ENCODE assay signal across 8 cellular contexts in the genomic region with DNA sequence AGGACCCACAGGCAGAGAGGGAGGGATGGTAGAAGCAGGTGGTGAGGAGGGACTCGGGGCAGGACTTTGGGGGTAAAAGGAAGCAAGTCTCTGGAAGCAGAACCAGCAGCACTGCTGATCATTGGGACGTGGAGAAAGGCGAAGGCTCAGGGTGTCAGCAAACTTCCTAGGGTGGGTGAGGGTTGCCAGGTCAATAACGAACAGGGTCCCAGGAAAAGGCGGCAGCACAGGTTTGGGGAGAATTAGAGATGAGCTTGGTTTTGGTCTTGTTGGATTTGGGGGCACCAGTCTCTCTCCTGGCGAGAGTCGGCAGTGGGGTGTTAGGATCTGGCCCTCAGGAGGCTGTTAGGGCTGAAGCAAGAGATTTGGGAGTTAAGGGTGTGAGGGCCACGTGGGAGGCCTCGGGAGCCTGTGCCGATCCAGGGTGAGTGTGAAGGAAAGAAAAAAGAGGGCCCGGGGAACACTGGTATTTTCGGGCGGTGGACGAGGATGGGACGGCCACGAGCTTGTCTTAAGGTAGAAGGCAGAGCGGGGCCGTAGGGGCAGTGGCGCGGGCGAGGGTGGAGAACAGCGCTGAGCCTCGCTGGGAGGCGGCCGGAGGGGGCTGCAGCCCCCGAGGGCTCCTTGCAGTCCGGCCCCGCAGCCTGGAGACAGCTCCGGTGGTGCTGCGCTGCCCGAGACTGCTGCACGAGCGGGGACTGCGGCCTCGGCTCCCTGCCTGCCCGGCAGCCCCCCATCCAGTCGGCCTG. TPM values are rescaled to one million over a fixed set of nuclear protein-coding genes. Genes with fewer than 3 reads are reported as not detected.
DNase-seq lines count a peak whose midpoint lies in the region; ATAC-seq and TF ChIP-seq lines count a peak whose summit lies in the region.

No MANE protein-coding gene starts in this region.

- peaks cover 31% of the 10 kb centered on the region for H3K4me1 Mint-ChIP-seq in MCF 10A (ENCODE audit: insufficient read depth, unreplicated experiment)
- peaks cover 13% of the 10 kb centered on the region for H3K4me1 Mint-ChIP-seq in mesothelial cell of epicardium

- ATAC-seq in Right ventricle myocardium superior (ENCODE audit: poor library complexity), result no peak
- ATAC-seq in GM19395 (IDR thresholded peaks at IDR 0.05; ENCODE audit: unreplicated experiment), result no peak

- no peak for DNase-seq in left ventricle myocardium inferior
- no peak for DNase-seq in Right ventricle myocardium superior
- no peak for DNase-seq in MCF 10A (ENCODE audit: unreplicated experiment)
- DNase-seq in mesothelial cell of epicardium (ENCODE audit: low spot score in 2 of 2, unreplicated experiment in 2 of 2), result peak in 1 of 2 experiments; percentile 55
- no peak for DNase-seq in uterus
- no peak for DNase-seq in dermis blood vessel endothelial cell
- DNase-seq in SIG-M5 (lab: John Stamatoyannopoulos, UW), result no peak

- no peak overlapping the region for H3K27ac Mint-ChIP-seq in MCF 10A (ENCODE audit: low read depth, unreplicated experiment)
- no peak overlapping the region for H3K27ac Mint-ChIP-seq in mesothelial cell of epicardium

- H3K9me3 Mint-ChIP-seq in MCF 10A (ENCODE audit: unreplicated experiment), result no peaks in the 10 kb centered on the region
- no peaks in the 10 kb centered on the region for H3K9me3 Mint-ChIP-seq in mesothelial cell of epicardium

- H3K27ac ChIP-seq in left ventricle myocardium inferior (replicated peaks), result peak overlapping the region; percentile 48
- no peak overlapping the region for H3K27ac ChIP-seq in uterus

- H3K4me1 ChIP-seq in left ventricle myocardium inferior, result peaks cover 24% of the 10 kb centered on the region
- peaks cover 0 to 8% of the 10 kb centered on the region in 2 donors for H3K4me1 ChIP-seq in uterus

- H3K27me3 Mint-ChIP-seq in MCF 10A (ENCODE audit: insufficient read depth, unreplicated experiment) (no peaks in the 10 kb centered on the region), mesothelial cell of epicardium (ENCODE audit: low read depth) (peaks cover 40% of the 10 kb centered on the region)

- H3K9me3 ChIP-seq in left ventricle myocardium inferior (replicated peaks), result no peaks in the 10 kb centered on the region
- no peaks in the 10 kb centered on the region for H3K9me3 ChIP-seq in uterus

- peak overlapping the region; percentile 75 for H3K4me3 ChIP-seq in left ventricle myocardium inferior
- peak overlapping the region; percentile 38 to 40 for H3K4me3 ChIP-seq in uterus

- H3K36me3 ChIP-seq in left ventricle myocardium inferior (no peaks in the 10 kb centered on the region), uterus (no peaks in the 10 kb centered on the region)

- intact Hi-C loops in left ventricle myocardium inferior (cut with micrococcal nuclease) (no loop called here), Right ventricle myocardium superior (cut with DNase I) (loop anchor here (10.0 kb wide), 1 partner anchor 51 kb away; the partner anchor contains the start of genes TTC19 and ZSWIM7), MCF 10A (cut with micrococcal nuclease) (no loop called here), uterus (cut with DNase I; ENCODE audit: low total_unique reads) (no loop called here)

- peak overlapping the region; percentile 67 for H3K4me3 Mint-ChIP-seq in MCF 10A (ENCODE audit: unreplicated experiment)
- peak overlapping the region; percentile 72 for H3K4me3 Mint-ChIP-seq in mesothelial cell of epicardium

- TF ChIP-seq POLR2A in uterus (IDR thresholded peaks at IDR 0.05), result no peak

- TF ChIP-seq CTCF in left ventricle myocardium inferior (IDR thresholded peaks at IDR 0.05; ENCODE audit: borderline replicate concordance) (no peak), MCF 10A (IDR thresholded peaks at IDR 0.05; ENCODE audit: unreplicated experiment) (no peak), mesothelial cell of epicardium (IDR thresholded peaks at IDR 0.05; ENCODE audit: unreplicated experiment) (no peak), uterus (IDR thresholded peaks at IDR 0.05) (no peak)

- H3K36me3 Mint-ChIP-seq in MCF 10A (ENCODE audit: insufficient read depth, unreplicated experiment) (peaks cover 5% of the 10 kb centered on the region), mesothelial cell of epicardium (no peaks in the 10 kb centered on the region)

- H3K27me3 ChIP-seq in left ventricle myocardium inferior (ENCODE audit: low read depth) (peaks cover 39% of the 10 kb centered on the region), uterus (no peaks in the 10 kb centered on the region)

- CTCF ChIA-PET in MCF 10A (lab: Yijun Ruan, JAX), result interaction anchor here (0.5 to 4.3 kb wide), 12 partner anchors 10 to 332 kb away, joined by 3 to 40 read pairs (median 4); partner anchors contain the start of genes TTC19 and ZSWIM7

- POLR2A ChIA-PET in MCF 10A (lab: Yijun Ruan, JAX), result interaction anchor here (7.6 to 7.9 kb wide), 2 partner anchors 20 to 53 kb away, joined by 51 to 134 read pairs; partner anchors contain the start of genes TTC19 and ZSWIM7

- BruUV-seq in MCF 10A (replicated peaks; lab: Mats Ljungman, UMichigan), result no TSS peak

RNA-seq across cellular contexts. Expression of gene ADORA2B, which starts 0.8 kb away (rescaled TPM):
- total RNA-seq in left ventricle myocardium inferior, result 0.55 TPM
- 0.46 TPM for total RNA-seq in Right ventricle myocardium superior
- 21.7 and 26.0 TPM in 2 replicates for total RNA-seq in MCF 10A (2022)
- total RNA-seq in mesothelial cell of epicardium, result 3.8 to 4.6 TPM (median 4.5 TPM) in 3 replicates
- 1 to 10 TPM in 2 of 4 donors, not detected in 2; 2.1 to 2.7 TPM for total RNA-seq in uterus
- total RNA-seq in dermis blood vessel endothelial cell, result 3.6 and 8.2 TPM in 2 replicates

RNA-seq across cellular contexts. Expression of gene ZSWIM7, which starts 55.4 kb away (rescaled TPM):
- 17.2 TPM for total RNA-seq in left ventricle myocardium inferior
- 21.0 TPM for total RNA-seq in Right ventricle myocardium superior
- 44.1 and 63.3 TPM in 2 replicates for total RNA-seq in MCF 10A (2022)
- total RNA-seq in mesothelial cell of epicardium, result 27.0 to 31.6 TPM (median 29.2 TPM) in 3 replicates
- 10 to 100 TPM in 3 of 4 donors, 1 to 10 TPM in 1; 1.3 to 30.3 (median 20.7) TPM for total RNA-seq in uterus
- total RNA-seq in dermis blood vessel endothelial cell, result 16.0 and 17.2 TPM in 2 replicates

RNA-seq across cellular contexts. Expression of gene TTC19, which starts 55.5 kb away (rescaled TPM):
- total RNA-seq in left ventricle myocardium inferior (21.4 TPM), Right ventricle myocardium superior (19.0 TPM), MCF 10A (2022) (46.7 and 49.5 TPM in 2 replicates), mesothelial cell of epicardium (38.5 to 41.7 TPM (median 39.7 TPM) in 3 replicates), uterus (10 to 100 TPM; 38.4 to 71.2 (median 52.0) TPM), dermis blood vessel endothelial cell (73.8 and 78.8 TPM in 2 replicates)
